In the genomic region with DNA sequence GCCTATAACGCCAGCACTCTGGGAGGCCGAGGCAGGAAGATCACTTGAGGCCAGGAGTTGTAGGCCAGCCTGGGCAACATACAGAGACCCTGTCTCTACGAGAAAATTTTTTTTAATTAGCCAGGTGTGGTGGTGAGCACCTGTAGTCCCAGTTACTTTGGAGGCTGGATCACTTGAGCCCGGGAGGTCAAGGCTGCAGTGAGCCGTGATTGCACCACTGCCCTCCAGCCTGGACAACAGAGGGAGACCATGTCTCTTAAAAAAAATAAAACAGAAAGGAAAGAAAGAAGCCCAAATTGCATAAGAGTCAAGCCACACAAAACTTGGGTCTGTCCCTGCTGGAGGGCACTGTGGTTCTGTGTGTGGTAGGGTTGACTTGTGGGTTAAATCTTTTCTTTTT, we compare ENCODE assay signal across 21 cellular contexts.
"Had no signal": no experiment of that assay in that cellular context is flagged by ENCODE, and none has a peak within 500 bp of the region (broad histone marks: within the 10 kb centered on the region; RNA-seq: fewer than 3 reads in every experiment).

No MANE protein-coding gene starts in this region.

- FAIRE-seq: kidney had no signal

- DNase-seq: effector memory CD4-positive, alpha-beta T cell; gastrocnemius medialis; glutamatergic neuron; kidney; left cardiac atrium; left ventricle myocardium inferior; mesenchymal stem cell; naive thymus-derived CD4-positive, alpha-beta T cell; psoas muscle; sigmoid colon; stimulated activated CD4-positive, alpha-beta T cell treated with anti-CD3 and anti-CD28 coated beads, Interleukin-2, amount 100 ng/mL, for 24 hours; stimulated activated CD4-positive, alpha-beta T cell treated with anti-CD3 and anti-CD28 coated beads, Interleukin-4, amount 100 ng/mL, for 4 hours; stimulated activated naive B cell treated with anti-CD40 and anti-IgM and Interleukin-4, amounts not matched to agents 10 μg/mL and 1 μg/mL and 100 μg/mL, for 72 hours; stimulated activated naive CD8-positive, alpha-beta T cell treated with anti-CD3 and anti-CD28 coated beads, Interleukin-15, amount 100 ng/mL, for 72 hours; testis had no signal

- H3K4me3 Mint-ChIP-seq: naive thymus-derived CD4-positive, alpha-beta T cell; stimulated activated naive B cell treated with anti-CD40 and anti-IgM and Interleukin-4, amounts not matched to agents 10 μg/mL and 1 μg/mL and 100 μg/mL, for 72 hours; stimulated activated naive CD8-positive, alpha-beta T cell treated with anti-CD3 and anti-CD28 coated beads, Interleukin-15, amount 100 ng/mL, for 72 hours had no signal

- H3K36me3 Mint-ChIP-seq: naive thymus-derived CD4-positive, alpha-beta T cell; stimulated activated naive B cell treated with anti-CD40 and anti-IgM and Interleukin-4, amounts not matched to agents 10 μg/mL and 1 μg/mL and 100 μg/mL, for 72 hours had no signal

- H3K27ac Mint-ChIP-seq: naive thymus-derived CD4-positive, alpha-beta T cell; stimulated activated naive B cell treated with anti-CD40 and anti-IgM and Interleukin-4, amounts not matched to agents 10 μg/mL and 1 μg/mL and 100 μg/mL, for 72 hours; stimulated activated naive CD8-positive, alpha-beta T cell treated with anti-CD3 and anti-CD28 coated beads, Interleukin-15, amount 100 ng/mL, for 72 hours had no signal

- H3K4me1 Mint-ChIP-seq: naive thymus-derived CD4-positive, alpha-beta T cell; stimulated activated naive CD8-positive, alpha-beta T cell treated with anti-CD3 and anti-CD28 coated beads, Interleukin-15, amount 100 ng/mL, for 72 hours had no signal

- H3K27ac ChIP-seq: epithelial cell of prostate, esophagus muscularis mucosa, gastrocnemius medialis, left ventricle myocardium inferior, neutrophil, psoas muscle, sigmoid colon, skin epidermis, testis, tibial nerve had no signal

- H3K4me1 ChIP-seq: esophagus muscularis mucosa, gastrocnemius medialis, left ventricle myocardium inferior, psoas muscle, sigmoid colon, testis, tibial nerve had no signal

- H3K27me3 ChIP-seq: esophagus muscularis mucosa, gastrocnemius medialis, neutrophil, sigmoid colon, testis, tibial nerve had no signal

- H3K9me3 Mint-ChIP-seq: stimulated activated naive CD8-positive, alpha-beta T cell treated with anti-CD3 and anti-CD28 coated beads, Interleukin-15, amount 100 ng/mL, for 72 hours had no signal

- H3K4me3 ChIP-seq: esophagus muscularis mucosa, gastrocnemius medialis, left ventricle myocardium inferior, lung, psoas muscle, sigmoid colon, skin epidermis, testis, tibial nerve had no signal

- ATAC-seq: gastrocnemius medialis; left cardiac atrium; naive thymus-derived CD4-positive, alpha-beta T cell; stimulated activated naive B cell treated with anti-CD40 and anti-IgM and Interleukin-4, amounts not matched to agents 10 μg/mL and 1 μg/mL and 100 μg/mL, for 72 hours; stimulated activated naive CD8-positive, alpha-beta T cell treated with anti-CD3 and anti-CD28 coated beads, Interleukin-15, amount 100 ng/mL, for 72 hours had no signal

- H3K9me3 ChIP-seq: esophagus muscularis mucosa, gastrocnemius medialis, left ventricle myocardium inferior, neutrophil, psoas muscle, sigmoid colon, testis, tibial nerve had no signal

- H3K36me3 ChIP-seq: esophagus muscularis mucosa, neutrophil, sigmoid colon, tibial nerve had no signal
